Comparison of ENCODE assay signal across 1 cellular context in genomic region chr9:120477534-120478001, GRCh38.
TF ChIP-seq lines count a peak whose summit lies in the region.

No MANE protein-coding gene starts in this region.

TF ChIP-seq in GM23338, 12 proteins besides CTCF, POLR2A, EP300 and RAD21 (continued from another document):
- TF ChIP-seq, protein P1, sequence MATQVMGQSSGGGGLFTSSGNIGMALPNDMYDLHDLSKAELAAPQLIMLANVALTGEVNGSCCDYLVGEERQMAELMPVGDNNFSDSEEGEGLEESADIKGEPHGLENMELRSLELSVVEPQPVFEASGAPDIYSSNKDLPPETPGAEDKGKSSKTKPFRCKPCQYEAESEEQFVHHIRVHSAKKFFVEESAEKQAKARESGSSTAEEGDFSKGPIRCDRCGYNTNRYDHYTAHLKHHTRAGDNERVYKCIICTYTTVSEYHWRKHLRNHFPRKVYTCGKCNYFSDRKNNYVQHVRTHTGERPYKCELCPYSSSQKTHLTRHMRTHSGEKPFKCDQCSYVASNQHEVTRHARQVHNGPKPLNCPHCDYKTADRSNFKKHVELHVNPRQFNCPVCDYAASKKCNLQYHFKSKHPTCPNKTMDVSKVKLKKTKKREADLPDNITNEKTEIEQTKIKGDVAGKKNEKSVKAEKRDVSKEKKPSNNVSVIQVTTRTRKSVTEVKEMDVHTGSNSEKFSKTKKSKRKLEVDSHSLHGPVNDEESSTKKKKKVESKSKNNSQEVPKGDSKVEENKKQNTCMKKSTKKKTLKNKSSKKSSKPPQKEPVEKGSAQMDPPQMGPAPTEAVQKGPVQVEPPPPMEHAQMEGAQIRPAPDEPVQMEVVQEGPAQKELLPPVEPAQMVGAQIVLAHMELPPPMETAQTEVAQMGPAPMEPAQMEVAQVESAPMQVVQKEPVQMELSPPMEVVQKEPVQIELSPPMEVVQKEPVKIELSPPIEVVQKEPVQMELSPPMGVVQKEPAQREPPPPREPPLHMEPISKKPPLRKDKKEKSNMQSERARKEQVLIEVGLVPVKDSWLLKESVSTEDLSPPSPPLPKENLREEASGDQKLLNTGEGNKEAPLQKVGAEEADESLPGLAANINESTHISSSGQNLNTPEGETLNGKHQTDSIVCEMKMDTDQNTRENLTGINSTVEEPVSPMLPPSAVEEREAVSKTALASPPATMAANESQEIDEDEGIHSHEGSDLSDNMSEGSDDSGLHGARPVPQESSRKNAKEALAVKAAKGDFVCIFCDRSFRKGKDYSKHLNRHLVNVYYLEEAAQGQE (IDR thresholded peaks at IDR 0.05; ENCODE audit: unreplicated experiment) = no peak
- TF ChIP-seq EZH2 (IDR thresholded peaks at IDR 0.05; ENCODE audit: low read depth, unreplicated experiment) = no peak
- no peak for TF ChIP-seq JUNB (IDR thresholded peaks at IDR 0.05; ENCODE audit: unreplicated experiment)
